In genomic region chr10:17201165-17202013, GRCh38 we compare ENCODE assay signal across 8 cellular contexts. TPM values are rescaled to one million over a fixed set of nuclear protein-coding genes. Genes with fewer than 3 reads are reported as not detected.
DNase-seq lines count a peak whose midpoint lies in the region; ATAC-seq and TF ChIP-seq lines count a peak whose summit lies in the region.

A gene with protein sequence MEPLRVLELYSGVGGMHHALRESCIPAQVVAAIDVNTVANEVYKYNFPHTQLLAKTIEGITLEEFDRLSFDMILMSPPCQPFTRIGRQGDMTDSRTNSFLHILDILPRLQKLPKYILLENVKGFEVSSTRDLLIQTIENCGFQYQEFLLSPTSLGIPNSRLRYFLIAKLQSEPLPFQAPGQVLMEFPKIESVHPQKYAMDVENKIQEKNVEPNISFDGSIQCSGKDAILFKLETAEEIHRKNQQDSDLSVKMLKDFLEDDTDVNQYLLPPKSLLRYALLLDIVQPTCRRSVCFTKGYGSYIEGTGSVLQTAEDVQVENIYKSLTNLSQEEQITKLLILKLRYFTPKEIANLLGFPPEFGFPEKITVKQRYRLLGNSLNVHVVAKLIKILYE (minus strand): TSS chr10:17201672. CDS start chr10:17201634, 38 bp downstream.

- no peaks in the 10 kb centered on the region for H3K27me3 ChIP-seq in right lobe of liver

- TF ChIP-seq CTCF in right lobe of liver (IDR thresholded peaks at IDR 0.05): no peak

- peak within 1 kb of the TSS; percentile 60 to 77 (median 64) for H3K4me3 ChIP-seq in right lobe of liver

- DNase-seq in AG20443 (ENCODE audit: low spot score) (peak; percentile 94), NCI-H524 (lab: John Stamatoyannopoulos, UW) (peak; percentile 49 to 69), dermis blood vessel endothelial cell (peak; percentile 95), right lobe of liver (peak; percentile 88 to 90 (median 89))
- DNase-seq in activated CD4-positive, alpha-beta T cell treated with anti-CD3 and anti-CD28 coated beads, Interleukin-2, amount 50 U/mL, for 4 hours: peak; percentile 68 to 74
- peak; percentile 80 for DNase-seq in stimulated activated CD4-positive, alpha-beta T cell treated with anti-CD3 and anti-CD28 coated beads, Interleukin-4, amount 100 ng/mL, for 1 hour

- intact Hi-C loops in right lobe of liver (cut with DNase I): no loop called here

- no peaks in the 10 kb centered on the region for H3K36me3 ChIP-seq in right lobe of liver

- 5% methylated on average over 20 of the region's 56 CpGs for WGBS in right lobe of liver (ENCODE audit: insufficient coverage, low coverage, low lambda C conversion rate, missing lambda C conversion rate)

- ATAC-seq in GM18909 (IDR thresholded peaks at IDR 0.05; ENCODE audit: poor library complexity, unreplicated experiment) (peak; percentile 96), HG03139 (IDR thresholded peaks at IDR 0.05; ENCODE audit: unreplicated experiment) (peak; percentile 89), right lobe of liver (peak; percentile 99 to 100 (median 100))

- peak; percentile 43 for TF ChIP-seq POLR2A in right lobe of liver (IDR thresholded peaks at IDR 0.05)

- H3K27ac ChIP-seq in right lobe of liver: peak within 1 kb of the TSS; percentile 74 to 91 (median 79)

- no peaks in the 10 kb centered on the region for H3K4me1 ChIP-seq in right lobe of liver

- H3K9me3 ChIP-seq in right lobe of liver: no peaks in the 10 kb centered on the region

RNA-seq across cellular contexts. Expression of the gene that starts here (rescaled TPM):
- total RNA-seq in dermis blood vessel endothelial cell (4.6 and 7.5 TPM in 2 replicates), right lobe of liver (1 to 10 TPM in 5 of 6 experiments, under 1 TPM in 1; 0.79 to 2.9 (median 1.6) TPM)

Comparison
In these comparisons a context has a peak if more than half of its experiments do, and no peak if none do; other contexts are left out.
1. Peak in every context shown above with its lines: DNase-seq, ATAC-seq, H3K4me3 ChIP-seq and H3K27ac ChIP-seq.